ENCODE assay signal across 12 cellular contexts in the genomic region with DNA sequence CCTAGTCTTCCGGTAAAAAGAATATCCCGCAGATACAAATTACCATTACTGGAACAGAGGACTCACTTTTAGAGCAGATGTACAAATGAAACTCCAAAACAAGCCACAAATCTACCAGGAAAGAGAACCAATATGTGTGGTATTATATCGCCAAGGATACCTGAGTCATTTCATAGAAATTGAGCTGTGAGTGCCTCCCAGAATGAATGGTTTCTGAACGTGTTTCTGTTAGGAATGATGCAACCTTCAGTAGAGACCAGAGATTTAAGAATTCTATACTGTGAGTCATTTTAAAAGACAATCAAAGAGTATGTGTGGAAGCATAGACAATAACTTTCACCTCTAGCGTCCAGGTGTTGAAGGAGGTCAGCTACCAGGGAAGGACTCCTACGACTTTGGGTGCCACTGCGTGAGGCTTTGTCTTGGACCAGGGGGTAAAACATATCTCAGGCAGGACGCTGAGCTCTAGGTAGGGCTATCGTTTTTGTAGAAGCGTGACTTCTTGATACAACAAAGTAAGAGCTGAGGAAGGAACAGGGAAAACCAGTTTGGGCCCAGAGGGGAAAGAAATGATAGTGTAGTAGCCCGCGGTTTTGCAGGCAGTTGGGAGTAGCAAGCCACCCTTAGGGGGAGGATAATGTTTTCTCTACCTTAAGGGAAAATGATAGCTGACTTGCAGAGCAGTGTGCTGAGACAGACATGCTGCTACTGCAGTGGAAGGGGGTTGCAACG.
A peak's percentile ranks its signal among the peaks of the same experiment; 100 is the strongest.
DNase-seq lines count a peak whose midpoint lies in the region; ATAC-seq, FAIRE-seq and TF ChIP-seq lines count a peak whose summit lies in the region.
"Had no signal": no experiment of that assay in that cellular context is flagged by ENCODE, and none has a peak within 500 bp of the region (broad histone marks: within the 10 kb centered on the region; RNA-seq: fewer than 3 reads in every experiment).

No MANE protein-coding gene starts in this region.

- no peaks in the 10 kb centered on the region; the same call in 1 of the 2 replicates for H3K36me3 ChIP-seq in PC-9 (ENCODE audit: low read depth)
- H3K36me3 ChIP-seq: heart right ventricle had no signal

- intact Hi-C loops in activated naive CD4-positive, alpha-beta T cell treated with anti-CD3 and anti-CD28 coated beads for 36 hours (cut with micrococcal nuclease): loop anchor here (1.0 to 5.0 kb wide), 7 partner anchors 87 to 927 kb away; no protein-coding TSS in a partner anchor
- intact Hi-C loops in PC-9 (cut with micrococcal nuclease; ENCODE audit: unreplicated experiment): loop anchor here (1.0 to 10.0 kb wide), 8 partner anchors 85 to 677 kb away; no protein-coding TSS in a partner anchor

- peak overlapping the region; percentile 59 for H3K27ac Mint-ChIP-seq in activated naive CD4-positive, alpha-beta T cell treated with anti-CD3 and anti-CD28 coated beads for 36 hours
- H3K27ac Mint-ChIP-seq in T-helper 17 cell: no peak overlapping the region
- H3K27ac Mint-ChIP-seq: activated B cell treated with CpG ODN at 0.5 μM for 24 hours; naive thymus-derived CD4-positive, alpha-beta T cell had no signal

- no peaks in the 10 kb centered on the region for H3K27me3 Mint-ChIP-seq in activated naive CD4-positive, alpha-beta T cell treated with anti-CD3 and anti-CD28 coated beads for 36 hours (ENCODE audit: low read depth)
- peaks cover 45% of the 10 kb centered on the region for H3K27me3 Mint-ChIP-seq in T-helper 17 cell
- H3K27me3 Mint-ChIP-seq: activated B cell treated with CpG ODN at 0.5 μM for 24 hours; naive thymus-derived CD4-positive, alpha-beta T cell had no signal

- peak; percentile 8 for DNase-seq in activated naive CD4-positive, alpha-beta T cell treated with anti-CD3 and anti-CD28 coated beads for 36 hours
- no peak for DNase-seq in activated naive CD4-positive, alpha-beta T cell treated with anti-CD3 and anti-CD28 coated beads, Interleukin-2, amount 50 U/mL, for 16 hours
- DNase-seq in PC-9 (peak; percentile 83 to 97), fibroblast of pulmonary artery (ENCODE audit: low read depth) (peak; percentile 37), urothelium cell line (ENCODE audit: low spot score) (peak; percentile 23), T-helper 17 cell (no peak), T1000 (lab: John Stamatoyannopoulos, UW) (no peak)
- DNase-seq in activated CD4-positive, alpha-beta T cell treated with anti-CD3 and anti-CD28 coated beads, Interleukin-2, amount 50 U/mL, for 1 hour: no peak
- DNase-seq: activated B cell treated with CpG ODN at 0.5 μM for 24 hours; heart right ventricle; naive thymus-derived CD4-positive, alpha-beta T cell; NCI-H774 had no signal

- H3K4me2 ChIP-seq in PC-9: peak overlapping the region; percentile 74

- no peak for TF ChIP-seq CTCF in PC-9 (conservative IDR thresholded peaks at IDR 0.05)
- TF ChIP-seq CTCF in fibroblast of pulmonary artery (IDR thresholded peaks at IDR 0.05; ENCODE audit: low read length, missing control alignments): no peak

- H2AFZ ChIP-seq in PC-9: peak overlapping the region; percentile 79

- ATAC-seq in T-helper 17 cell: no peak
- ATAC-seq: heart right ventricle; naive thymus-derived CD4-positive, alpha-beta T cell had no signal

- CTCF ChIA-PET in activated naive CD4-positive, alpha-beta T cell treated with anti-CD3 and anti-CD28 coated beads for 36 hours (lab: Charles Lee): no interaction called here
- CTCF ChIA-PET in PC-9 (lab: Charles Lee): interaction anchor here (0.9 to 2.3 kb wide), 5 partner anchors 17 to 569 kb away, joined by 3 to 19 read pairs (median 7); no protein-coding TSS in a partner anchor

- H4K20me1 ChIP-seq in PC-9 (ENCODE audit: insufficient read depth): no peaks in the 10 kb centered on the region

- H3K4me1 Mint-ChIP-seq in activated naive CD4-positive, alpha-beta T cell treated with anti-CD3 and anti-CD28 coated beads for 36 hours (ENCODE audit: low read depth): peaks cover 21% of the 10 kb centered on the region
- H3K4me1 Mint-ChIP-seq in T-helper 17 cell: peaks cover 9% of the 10 kb centered on the region
- H3K4me1 Mint-ChIP-seq: activated B cell treated with CpG ODN at 0.5 μM for 24 hours had no signal

- no peaks in the 10 kb centered on the region for H3K9me2 ChIP-seq in PC-9 (ENCODE audit: insufficient read depth)

- peaks cover 26% of the 10 kb centered on the region for H3K4me1 ChIP-seq in PC-9 (replicated peaks; ENCODE audit: insufficient read depth)

- H3K27ac ChIP-seq in PC-9: peak overlapping the region; percentile 97
- H3K27ac ChIP-seq: heart right ventricle had no signal

- no peak for FAIRE-seq in urothelium cell line (lab: Jason Lieb, UNC)

- POLR2A ChIA-PET in PC-9 (lab: Charles Lee; ENCODE audit: unreplicated experiment): interaction anchor here (0.6 to 1.5 kb wide), 13 partner anchors 12 to 1294 kb away, joined by 3 to 7 read pairs (median 3); no protein-coding TSS in a partner anchor

- H3K27me3 ChIP-seq in PC-9 (ENCODE audit: insufficient read depth, low read depth): no peaks in the 10 kb centered on the region
- H3K27me3 ChIP-seq: heart right ventricle had no signal

- H3K79me2 ChIP-seq in PC-9 (ENCODE audit: low read depth): no peaks in the 10 kb centered on the region

- peak overlapping the region; percentile 40; the same call in 1 of the 2 replicates for H3K4me3 ChIP-seq in PC-9
- H3K4me3 ChIP-seq in fibroblast of pulmonary artery (replicated peaks; ENCODE audit: low read depth, low read length): no peak overlapping the region
- H3K4me3 ChIP-seq: heart right ventricle had no signal

- no peak overlapping the region for H3K4me3 Mint-ChIP-seq in activated naive CD4-positive, alpha-beta T cell treated with anti-CD3 and anti-CD28 coated beads for 36 hours
- H3K4me3 Mint-ChIP-seq in T-helper 17 cell: no peak overlapping the region
- H3K4me3 Mint-ChIP-seq: activated B cell treated with CpG ODN at 0.5 μM for 24 hours; naive thymus-derived CD4-positive, alpha-beta T cell had no signal

- no peaks in the 10 kb centered on the region for H3K36me3 Mint-ChIP-seq in activated naive CD4-positive, alpha-beta T cell treated with anti-CD3 and anti-CD28 coated beads for 36 hours (ENCODE audit: low read depth)
- H3K36me3 Mint-ChIP-seq in T-helper 17 cell (ENCODE audit: low read depth): peaks cover 6% of the 10 kb centered on the region

- no peaks in the 10 kb centered on the region for H3K9me3 Mint-ChIP-seq in activated naive CD4-positive, alpha-beta T cell treated with anti-CD3 and anti-CD28 coated beads for 36 hours
- H3K9me3 Mint-ChIP-seq: activated B cell treated with CpG ODN at 0.5 μM for 24 hours had no signal

- H3K9me3 ChIP-seq in PC-9 (ENCODE audit: insufficient read depth, low read depth) (peaks cover 53% of the 10 kb centered on the region), T-helper 17 cell (ENCODE audit: control insufficient read depth, low read length, poor library complexity, severe bottlenecking) (no peaks in the 10 kb centered on the region)
- H3K9me3 ChIP-seq: heart right ventricle had no signal

- BruUV-seq in PC-9 (replicated peaks; lab: Mats Ljungman, UMichigan): no TSS peak

- peaks cover 24% of the 10 kb centered on the region for H3F3A ChIP-seq in PC-9 (ENCODE audit: insufficient read depth, low read depth)

Comparison
In these comparisons a context has a peak if more than half of its experiments do, and no peak if none do; other contexts are left out.
1. DNase-seq: peak in activated naive CD4-positive, alpha-beta T cell treated with anti-CD3 and anti-CD28 coated beads for 36 hours (single experiment), PC-9 (2 of 2), fibroblast of pulmonary artery (single experiment) and urothelium cell line (single experiment); none in activated naive CD4-positive, alpha-beta T cell treated with anti-CD3 and anti-CD28 coated beads, Interleukin-2, amount 50 U/mL, for 16 hours (single experiment), T-helper 17 cell (0 of 3), T1000 (single experiment) and activated CD4-positive, alpha-beta T cell treated with anti-CD3 and anti-CD28 coated beads, Interleukin-2, amount 50 U/mL, for 1 hour (single experiment).